28 cellular contexts compared by ENCODE assay signal in the genomic region with DNA sequence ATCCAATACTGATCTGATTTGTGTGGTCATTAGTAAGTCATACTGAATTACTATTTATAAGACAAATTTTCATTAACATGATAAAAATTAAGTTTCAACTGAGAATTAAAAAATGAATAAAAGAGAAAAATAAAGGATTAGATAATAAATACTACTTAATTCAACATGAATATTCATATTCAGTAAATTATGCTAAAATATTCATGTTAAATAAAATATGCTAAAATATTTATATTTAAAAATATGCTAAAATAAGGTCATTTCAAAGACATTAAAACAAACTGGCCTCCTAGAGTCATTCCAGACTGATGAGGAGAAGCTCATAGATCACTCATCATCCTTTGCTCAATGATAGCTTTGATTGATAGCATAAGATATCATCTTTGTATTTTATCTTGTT. TPM values are rescaled to one million over a fixed set of nuclear protein-coding genes. Genes with fewer than 3 reads are reported as not detected.
DNase-seq lines count a peak whose midpoint lies in the region; ATAC-seq, FAIRE-seq and TF ChIP-seq lines count a peak whose summit lies in the region.
"Had no signal": no experiment of that assay in that cellular context is flagged by ENCODE, and none has a peak within 500 bp of the region (broad histone marks: within the 10 kb centered on the region; RNA-seq: fewer than 3 reads in every experiment).

No MANE protein-coding gene starts in this region.

- H3K27me3 ChIP-seq in pancreas = no peaks in the 10 kb centered on the region
- H3K27me3 ChIP-seq: BE2C, BLaER1 had no signal

- H3K27ac Mint-ChIP-seq in T-helper 17 cell = no peak overlapping the region
- no peak overlapping the region for H3K27ac Mint-ChIP-seq in T-cell
- H3K27ac Mint-ChIP-seq: CD14-positive monocyte; CD4-positive, alpha-beta memory T cell; CD4-positive, CD25-positive, alpha-beta regulatory T cell; CD8-positive, alpha-beta memory T cell had no signal

- no peaks in the 10 kb centered on the region for H3K9me3 Mint-ChIP-seq in T-cell
- H3K9me3 Mint-ChIP-seq: CD4-positive, CD25-positive, alpha-beta regulatory T cell had no signal

- no peak overlapping the region for H3K4me3 ChIP-seq in pancreas
- H3K4me3 ChIP-seq: BLaER1 had no signal

- no peak for DNase-seq in RCC 7860 (ENCODE audit: low spot score)
- no peak for DNase-seq in pancreas
- DNase-seq in NCI-H1105 (lab: John Stamatoyannopoulos, UW) = no peak
- no peak for DNase-seq in effector CD8-positive, alpha-beta T cell (lab: John Stamatoyannopoulos, UW)
- no peak for DNase-seq in T-helper 17 cell
- DNase-seq in T-cell = no peak
- DNase-seq: 8988T; ACHN; BE2C; C1 segment of cervical spinal cord; CD4-positive, alpha-beta memory T cell; CD4-positive, CD25-positive, alpha-beta regulatory T cell; CD8-positive, alpha-beta memory T cell; COR-L47; DMS 273 treated with DMSO at 0.1 percent for 48 hours; DMS153; DMS53; DMS79; DND-41; EL; GF-D8 had no signal

- no peaks in the 10 kb centered on the region for H3K36me3 ChIP-seq in pancreas
- H3K36me3 ChIP-seq: BE2C, BLaER1 had no signal

- no peak for ATAC-seq in pancreas
- ATAC-seq in T-helper 17 cell = no peak
- no peak for ATAC-seq in T-cell (replicated peaks in 1 of 4)

- no peak overlapping the region for H3K27ac ChIP-seq in pancreas
- H3K27ac ChIP-seq: BLaER1 had no signal

- H3K4me1 Mint-ChIP-seq in T-helper 17 cell = peaks cover 2% of the 10 kb centered on the region
- no peaks in the 10 kb centered on the region for H3K4me1 Mint-ChIP-seq in T-cell
- H3K4me1 Mint-ChIP-seq: CD14-positive monocyte; CD4-positive, alpha-beta memory T cell; CD4-positive, CD25-positive, alpha-beta regulatory T cell; CD8-positive, alpha-beta memory T cell had no signal

- H3K4me1 ChIP-seq in pancreas = no peaks in the 10 kb centered on the region
- H3K4me1 ChIP-seq: BE2C, BLaER1 had no signal

- intact Hi-C loops in pancreas (cut with DNase I) = no loop called here

- H3K4me3 Mint-ChIP-seq in T-helper 17 cell (no peak overlapping the region), T-cell (no peak overlapping the region)
- H3K4me3 Mint-ChIP-seq: CD14-positive monocyte; CD4-positive, alpha-beta memory T cell; CD4-positive, CD25-positive, alpha-beta regulatory T cell; CD8-positive, alpha-beta memory T cell had no signal

- peak; percentile 48 for FAIRE-seq in RCC 7860 (lab: Jason Lieb, UNC)
- peak; percentile 74 for FAIRE-seq in colon (lab: Jason Lieb, UNC)
- FAIRE-seq in islet of Langerhans (lab: Jason Lieb, UNC) = peak; percentile 83
- FAIRE-seq in pancreas (lab: Jason Lieb, UNC) = peak; percentile 75
- FAIRE-seq: A204.1, GM12891, GM19239 had no signal

- H3K27me3 Mint-ChIP-seq in T-helper 17 cell (peaks cover 3% of the 10 kb centered on the region), T-cell (no peaks in the 10 kb centered on the region)
- H3K27me3 Mint-ChIP-seq: CD4-positive, alpha-beta memory T cell had no signal

- H3K36me3 Mint-ChIP-seq in T-helper 17 cell (ENCODE audit: low read depth) (no peaks in the 10 kb centered on the region), T-cell (no peaks in the 10 kb centered on the region)
- H3K36me3 Mint-ChIP-seq: CD14-positive monocyte; CD4-positive, alpha-beta memory T cell; CD4-positive, CD25-positive, alpha-beta regulatory T cell had no signal

- POLR2A ChIA-PET in T-cell (lab: Charles Lee) = no interaction called here

- H3K9me3 ChIP-seq in pancreas (no peaks in the 10 kb centered on the region), T-helper 17 cell (ENCODE audit: control insufficient read depth, low read length, poor library complexity, severe bottlenecking) (no peaks in the 10 kb centered on the region)
- H3K9me3 ChIP-seq: BE2C, BLaER1 had no signal

- no peak for TF ChIP-seq CTCF in pancreas (IDR thresholded peaks at IDR 0.05)

- CTCF ChIA-PET in T-cell (lab: Charles Lee) = no interaction called here

RNA-seq across cellular contexts. Expression of a gene that starts 16.7 kb away (rescaled TPM):
- total RNA-seq in pancreas = 10 to 100 TPM; 12.8 to 29.6 (median 19.8) TPM
- 10 to 100 TPM in 1 of 2 donors, 1 to 10 TPM in 1; 4.4 to 10.8 TPM for polyA plus RNA-seq in pancreas
- 10 to 100 TPM; 23.8 to 27.9 TPM for total RNA-seq in T-helper 17 cell
- total RNA-seq in T-cell = 10 to 100 TPM; 30.8 to 45.9 (median 38.7) TPM
